8 cellular contexts compared by ENCODE assay signal in the genomic region with DNA sequence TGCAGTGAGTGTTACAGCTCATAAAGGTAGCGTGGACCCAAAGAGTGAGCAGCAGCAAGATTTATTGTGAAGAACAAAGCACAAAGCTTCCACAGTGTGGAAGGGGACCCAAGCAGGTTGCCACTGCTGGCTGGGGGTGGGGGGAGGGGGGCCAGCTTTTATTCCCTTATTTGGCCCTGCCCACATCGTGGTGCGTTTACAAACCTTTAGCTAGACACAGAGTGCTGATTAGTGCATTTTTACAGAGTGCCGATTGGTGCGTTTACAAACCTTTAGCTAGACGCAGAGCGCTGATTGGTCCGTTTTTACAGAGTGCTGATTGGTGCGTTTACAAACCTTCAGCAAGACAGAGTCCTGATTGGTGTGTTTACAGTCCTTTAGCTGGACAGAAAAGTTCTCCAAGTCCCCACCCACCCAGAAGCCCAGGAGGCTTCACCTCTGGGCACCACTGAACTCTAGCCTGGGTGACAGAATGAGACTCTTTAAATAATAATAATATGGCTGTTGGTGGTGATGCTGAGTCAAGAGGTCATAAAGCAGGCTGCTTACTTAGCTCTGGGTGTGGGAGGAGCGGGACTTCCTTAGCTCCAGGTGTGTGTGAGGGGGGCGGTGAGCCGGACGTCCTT. TPM values are rescaled to one million over a fixed set of nuclear protein-coding genes. Genes with fewer than 3 reads are reported as not detected.
DNase-seq lines count a peak whose midpoint lies in the region; ATAC-seq, FAIRE-seq and TF ChIP-seq lines count a peak whose summit lies in the region.
"Not testable (repeated sequence)": the region's sequence is repeated elsewhere in the genome, so short reads cannot be mapped to it uniquely, and the experiment has no call there.

No MANE protein-coding gene starts in this region.

- not testable (repeated sequence) for H3K4ac ChIP-seq in H1 (replicated peaks; ENCODE audit: insufficient read length, low read depth, low read length)

- H3K4me2 ChIP-seq in H1 (ENCODE audit: insufficient read depth in 1 of 2, low read depth in 2 of 2, low read length in 2 of 2): peak overlapping the region; percentile 57 to 75; a peak in 3 of 4 replicates

- peaks cover 12% of the 10 kb centered on the region for H3K36me3 Mint-ChIP-seq in activated CD8-positive, alpha-beta T cell treated with anti-CD3 and anti-CD28 coated beads for 36 hours (ENCODE audit: low read depth)

- not testable (repeated sequence) for H3K9me3 Mint-ChIP-seq in activated CD8-positive, alpha-beta T cell treated with anti-CD3 and anti-CD28 coated beads for 36 hours

- not testable (repeated sequence) for TF ChIP-seq RAD21 in H1 (IDR thresholded peaks at IDR 0.05 in 1 of 2, conservative IDR thresholded peaks at IDR 0.05 in 1 of 2; ENCODE audit: low read depth in 2 of 2, low read length in 2 of 2); liver (IDR thresholded peaks at IDR 0.05)

- DNase-seq in BJ (ENCODE audit: low read depth): not testable (repeated sequence)
- peak; percentile 57 for DNase-seq in NCI-H2227 (lab: John Stamatoyannopoulos, UW; ENCODE audit: unreplicated experiment)
- DNase-seq in activated CD8-positive, alpha-beta T cell treated with anti-CD3 and anti-CD28 coated beads for 36 hours: peak; percentile 78
- DNase-seq in H1 (ENCODE audit: low read depth in 1 of 2, low spot score in 2 of 2): peak in 1 of 2 experiments; percentile 57
- DNase-seq in stimulated activated CD4-positive, alpha-beta T cell treated with anti-CD3 and anti-CD28 coated beads, Interleukin-15, amount 100 ng/mL, for 24 hours: peak; percentile 46

- H2BK5ac ChIP-seq in H1 (ENCODE audit: low read depth, low read length): not testable (repeated sequence)

- H3K79me1 ChIP-seq in H1 (ENCODE audit: low read depth, low read length): not testable (repeated sequence)

- not testable (repeated sequence) for H3K14ac ChIP-seq in H1 (ENCODE audit: insufficient read length)

- peaks cover 2 to 43% of the 10 kb centered on the region in 2 experiments; a peak in 2 of 4 replicates for H3K79me2 ChIP-seq in H1 (ENCODE audit: control insufficient read depth in 1 of 2, insufficient read depth in 2 of 2, low read length in 2 of 2)

- not testable (repeated sequence) for H2AFZ ChIP-seq in H1 (ENCODE audit: low read length)

- H4K5ac ChIP-seq in H1 (ENCODE audit: insufficient read length, low read depth, low read length): not testable (repeated sequence)

- not testable (repeated sequence) for TF ChIP-seq CTCF in BJ (IDR thresholded peaks at IDR 0.05; ENCODE audit: insufficient read depth, low read depth, low read length); activated CD8-positive, alpha-beta T cell treated with anti-CD3 and anti-CD28 coated beads for 36 hours (IDR thresholded peaks at IDR 0.05); H1 (IDR thresholded peaks at IDR 0.05; ENCODE audit: control extremely low read depth in 1 of 3, insufficient read depth in 1 of 3, low read depth in 1 of 3, low read length in 3 of 3); liver (IDR thresholded peaks at IDR 0.05; ENCODE audit: low read depth, low read length, missing input control)

- H3K9ac ChIP-seq in H1 (replicated peaks in 1 of 4; ENCODE audit: extremely low read depth in 1 of 4, low read depth in 3 of 4, low read length in 3 of 4); liver (ENCODE audit: low read depth in 1 of 2, low read length in 2 of 2): not testable (repeated sequence)

- WGBS in H1 (ENCODE audit: extremely low coverage in 1 of 2, insufficient coverage in 1 of 2, insufficient read length in 1 of 2, insufficient replicate concordance in 2 of 2, low coverage in 1 of 2, low lambda C conversion rate in 2 of 2, missing lambda C conversion rate in 1 of 2), 2 experiments: 58% methylated on average over 13 of the region's 13 CpGs; no CpG with 5 or more reads in 1 of the 2 experiments
- WGBS in liver: 67% methylated on average over 13 of the region's 13 CpGs

- not testable (repeated sequence) for H3K18ac ChIP-seq in H1 (ENCODE audit: extremely low read depth, low read length)

- not testable (repeated sequence) for H4K8ac ChIP-seq in H1 (ENCODE audit: extremely low read depth, insufficient read depth, low read length)

- not testable (repeated sequence) for H4K20me1 ChIP-seq in H1 (replicated peaks in 1 of 2; ENCODE audit: control insufficient read depth in 1 of 2, insufficient read depth in 2 of 2, low read length in 2 of 2)

- H3K4me3 Mint-ChIP-seq in activated CD8-positive, alpha-beta T cell treated with anti-CD3 and anti-CD28 coated beads for 36 hours: peak overlapping the region; percentile 73

- H2BK20ac ChIP-seq in H1 (ENCODE audit: low read length): not testable (repeated sequence)

- H3K23me2 ChIP-seq in H1 (ENCODE audit: low read depth, low read length): not testable (repeated sequence)

- not testable (repeated sequence) for H3K56ac ChIP-seq in H1 (replicated peaks; ENCODE audit: insufficient read length, low read depth, low read length)

- not testable (repeated sequence) for H2AK5ac ChIP-seq in H1 (ENCODE audit: low read depth, low read length)

- CTCF ChIA-PET in BJ (lab: Yijun Ruan, JAX) (interaction anchor here (0.9 to 1.7 kb wide), 3 partner anchors 9 to 114 kb away, joined by 3 to 4 read pairs (median 4); no protein-coding TSS in a partner anchor), H1 (lab: Charles Lee; ENCODE audit: partially characterized antibody) (interaction anchor here (0.6 to 2.1 kb wide), 7 partner anchors 10 to 130 kb away, joined by 3 to 9 read pairs (median 3); no protein-coding TSS in a partner anchor)
- CTCF ChIA-PET in activated CD8-positive, alpha-beta T cell treated with anti-CD3 and anti-CD28 coated beads for 36 hours (lab: Charles Lee): interaction anchor here (0.6 to 2.1 kb wide), 11 partner anchors 7 to 159 kb away, joined by 3 to 11 read pairs (median 3); partner anchors contain the start of gene NCAPG2

- not testable (repeated sequence) for H3K36me3 ChIP-seq in BJ (ENCODE audit: control insufficient read depth, insufficient read depth, low read length); H1 (ENCODE audit: control insufficient read depth in 2 of 4, insufficient read depth in 4 of 4, low read length in 3 of 4); liver (ENCODE audit: control insufficient read depth in 4 of 4, insufficient read depth in 3 of 4, low read depth in 1 of 4, low read length in 3 of 4)

- H2BK120ac ChIP-seq in H1 (replicated peaks; ENCODE audit: low read depth, low read length): not testable (repeated sequence)

- H3K4me3 ChIP-seq in BJ (ENCODE audit: low read depth, low read length): peak overlapping the region; percentile 50
- H3K4me3 ChIP-seq in H1 (ENCODE audit: extremely low read depth in 1 of 4, insufficient read depth in 2 of 4, low read depth in 3 of 4, low read length in 4 of 4): peak overlapping the region; percentile 14 to 66 (median 31); a peak in 5 of 8 replicates
- peak overlapping the region in 1 of 3 donors; percentile 67 for H3K4me3 ChIP-seq in liver (ENCODE audit: low read depth in 1 of 3, low read length in 3 of 3)

- H3K27ac ChIP-seq in H1 (ENCODE audit: low read depth, low read length): not testable (repeated sequence)
- peak overlapping the region; percentile 44 to 57 for H3K27ac ChIP-seq in liver (ENCODE audit: low read depth in 1 of 2, low read length in 2 of 2)

- not testable (repeated sequence) for H3K27me3 Mint-ChIP-seq in activated CD8-positive, alpha-beta T cell treated with anti-CD3 and anti-CD28 coated beads for 36 hours

- ATAC-seq in GM19351 (IDR thresholded peaks at IDR 0.05; ENCODE audit: unreplicated experiment) (peak; percentile 65), HG03060 (IDR thresholded peaks at IDR 0.05; ENCODE audit: low read depth, unreplicated experiment) (peak; percentile 43)
- ATAC-seq in activated CD8-positive, alpha-beta T cell treated with anti-CD3 and anti-CD28 coated beads for 36 hours: peak; percentile 67

- H3K23ac ChIP-seq in H1 (ENCODE audit: insufficient read length): not testable (repeated sequence)

- not testable (repeated sequence) for TF ChIP-seq POLR2A in H1 (IDR thresholded peaks at IDR 0.05; ENCODE audit: control extremely low read depth in 1 of 2, low read depth in 2 of 2, low read length in 2 of 2)

- not testable (repeated sequence) for TF ChIP-seq EP300 in H1 (IDR thresholded peaks at IDR 0.05; ENCODE audit: borderline replicate concordance in 1 of 2, low read depth in 2 of 2, low read length in 2 of 2)

- not testable (repeated sequence) for H2BK15ac ChIP-seq in H1 (ENCODE audit: low read length)

- H3K4me1 ChIP-seq in H1 (replicated peaks in 1 of 4; ENCODE audit: control insufficient read depth in 3 of 4, insufficient read depth in 4 of 4, low read length in 3 of 4) (peaks cover 9 to 25% (median 17%) of the 10 kb centered on the region in 4 experiments; a peak in 6 of 7 replicates), liver (ENCODE audit: control insufficient read depth in 4 of 4, insufficient read depth in 4 of 4, low read length in 3 of 4) (peaks cover 2 to 23% (median 5%) of the 10 kb centered on the region in 4 donors)

- intact Hi-C loops in activated CD8-positive, alpha-beta T cell treated with anti-CD3 and anti-CD28 coated beads for 36 hours (cut with micrococcal nuclease): loop anchor here (10.0 kb wide), 1 partner anchor 158 kb away; the partner anchor contains the start of gene NCAPG2

- H4K91ac ChIP-seq in H1 (replicated peaks; ENCODE audit: insufficient read length, low read length): not testable (repeated sequence)

- peak overlapping the region; percentile 83 for H3K27ac Mint-ChIP-seq in activated CD8-positive, alpha-beta T cell treated with anti-CD3 and anti-CD28 coated beads for 36 hours

- H3K4me1 Mint-ChIP-seq in activated CD8-positive, alpha-beta T cell treated with anti-CD3 and anti-CD28 coated beads for 36 hours (ENCODE audit: low read depth): peaks cover 46% of the 10 kb centered on the region

- POLR2A ChIA-PET in BJ (lab: Charles Lee): interaction anchor here (0.5 kb wide), 1 partner anchor 51 kb away, joined by 4 read pairs; no protein-coding TSS in a partner anchor
- POLR2A ChIA-PET in activated CD8-positive, alpha-beta T cell treated with anti-CD3 and anti-CD28 coated beads for 36 hours (lab: Charles Lee): interaction anchor here (0.7 to 2.0 kb wide), 4 partner anchors 38 to 121 kb away, joined by 3 to 10 read pairs (median 3); no protein-coding TSS in a partner anchor
- POLR2A ChIA-PET in H1 (lab: Charles Lee; ENCODE audit: partially characterized antibody): interaction anchor here (0.7 to 1.5 kb wide), 4 partner anchors 9 to 46 kb away, joined by 3 to 5 read pairs (median 4); no protein-coding TSS in a partner anchor

- peak; percentile 39 for FAIRE-seq in H1 (lab: Jason Lieb, UNC)

- H3K9me3 ChIP-seq in H1 (ENCODE audit: insufficient read depth in 2 of 2, low read depth in 1 of 2, low read length in 1 of 2); liver (ENCODE audit: control insufficient read depth in 4 of 4, low read length in 3 of 4): not testable (repeated sequence)

- H2BK12ac ChIP-seq in H1 (ENCODE audit: low read depth, low read length): not testable (repeated sequence)

- not testable (repeated sequence) for H3K27me3 ChIP-seq in BJ (ENCODE audit: control insufficient read depth, insufficient read depth, low read length); H1 (replicated peaks in 1 of 4; ENCODE audit: control insufficient read depth in 3 of 4, extremely low read depth in 1 of 4, insufficient read depth in 3 of 4, low read length in 3 of 4); liver (ENCODE audit: control insufficient read depth in 4 of 4, insufficient read depth in 4 of 4, low read length in 3 of 4)

RNA-seq across cellular contexts. Expression of gene DYNC2I1, which starts 6.7 kb away (rescaled TPM):
- 7.2 and 12.9 TPM in 2 replicates for polyA plus RNA-seq in BJ (2011; rRNA removed)
- 5.1 and 7.8 TPM in 2 replicates for polyA minus RNA-seq in BJ (2011; rRNA and poly(A)+ RNA removed)
- total RNA-seq in activated CD8-positive, alpha-beta T cell treated with anti-CD3 and anti-CD28 coated beads for 36 hours: 10 to 100 TPM; 14.8 to 17.0 TPM
- total RNA-seq in H1 (2021; fragmentation: NEBNext Ultra II Directional; extraction: Animal tissue kit (Norgen Biotek cat#: 25700)): 13.1 and 15.9 TPM in 2 replicates
- 28.6 and 29.2 TPM in 2 replicates for polyA plus RNA-seq in H1 (2011; rRNA removed)
- polyA plus RNA-seq in H1 (2011; cell fraction: cytosol; rRNA removed): 27.6 TPM
- polyA plus RNA-seq in H1 (2011; cell fraction: nucleus; rRNA removed): 64.2 TPM
- polyA plus RNA-seq in H1 (2012, experiment 1 of 2): 15.2 to 20.9 TPM (median 17.5 TPM) in 4 replicates
- polyA plus RNA-seq in H1 (2012, experiment 2 of 2): 1.8 TPM
- polyA plus RNA-seq in H1 (2013, experiment 1 of 2): 12.5 TPM
- 9.2 TPM for polyA plus RNA-seq in H1 (2013, experiment 2 of 2)
- 11.8 and 15.3 TPM in 2 replicates for polyA minus RNA-seq in H1 (2011; rRNA and poly(A)+ RNA removed)
- 10.3 TPM for polyA minus RNA-seq in H1 (2011; cell fraction: cytosol; rRNA and poly(A)+ RNA removed)
- polyA minus RNA-seq in H1 (2011; cell fraction: nucleus; rRNA and poly(A)+ RNA removed): 18.0 TPM
- total RNA-seq in liver: 1 to 10 TPM; 2.0 to 4.9 TPM
- polyA plus RNA-seq in liver: 10 to 100 TPM in 1 of 2 donors, 1 to 10 TPM in 1; 2.2 to 12.9 TPM

RNA-seq across cellular contexts. Expression of gene ESYT2, which starts 33.8 kb away (rescaled TPM):
- polyA plus RNA-seq in BJ (2011; rRNA removed): 49.2 and 63.0 TPM in 2 replicates
- polyA minus RNA-seq in BJ (2011; rRNA and poly(A)+ RNA removed): 38.5 and 51.4 TPM in 2 replicates
- total RNA-seq in activated CD8-positive, alpha-beta T cell treated with anti-CD3 and anti-CD28 coated beads for 36 hours: 10 to 100 TPM; 55.5 to 56.6 TPM
- 36.5 and 37.5 TPM in 2 replicates for total RNA-seq in H1 (2021; fragmentation: NEBNext Ultra II Directional; extraction: Animal tissue kit (Norgen Biotek cat#: 25700))
- 19.3 and 27.0 TPM in 2 replicates for polyA plus RNA-seq in H1 (2011; rRNA removed)
- polyA plus RNA-seq in H1 (2011; cell fraction: cytosol; rRNA removed): 27.8 TPM
- 39.1 TPM for polyA plus RNA-seq in H1 (2011; cell fraction: nucleus; rRNA removed)
- 26.5 to 35.1 TPM (median 27.7 TPM) in 4 replicates for polyA plus RNA-seq in H1 (2012, experiment 1 of 2)
- polyA plus RNA-seq in H1 (2012, experiment 2 of 2): 6.7 TPM
- polyA plus RNA-seq in H1 (2013, experiment 1 of 2): 28.8 TPM
- 31.5 TPM for polyA plus RNA-seq in H1 (2013, experiment 2 of 2)
- 42.9 and 63.2 TPM in 2 replicates for polyA minus RNA-seq in H1 (2011; rRNA and poly(A)+ RNA removed)
- polyA minus RNA-seq in H1 (2011; cell fraction: cytosol; rRNA and poly(A)+ RNA removed): 34.9 TPM
- 36.6 TPM for polyA minus RNA-seq in H1 (2011; cell fraction: nucleus; rRNA and poly(A)+ RNA removed)
- total RNA-seq in liver: 10 to 100 TPM; 23.4 to 31.7 TPM
- polyA plus RNA-seq in liver: 10 to 100 TPM in 1 of 2 donors, 1 to 10 TPM in 1; 4.9 to 11.0 TPM
